ENCODE assay signal across 19 cellular contexts in genomic region chr13:87084192-87084591, GRCh38.
DNase-seq lines count a peak whose midpoint lies in the region; ATAC-seq, FAIRE-seq and TF ChIP-seq lines count a peak whose summit lies in the region.
"Had no signal": no experiment of that assay in that cellular context is flagged by ENCODE, and none has a peak within 500 bp of the region (broad histone marks: within the 10 kb centered on the region; RNA-seq: fewer than 3 reads in every experiment).

No MANE protein-coding gene starts in this region.

- peak; percentile 40 to 55 for TF ChIP-seq RAD21 in liver (IDR thresholded peaks at IDR 0.05)
- TF ChIP-seq RAD21 in HepG2 (CRISPR knock-in tag; IDR thresholded peaks at IDR 0.05), result no peak

- H3K4me3 ChIP-seq in liver (ENCODE audit: low read depth in 1 of 3, low read length in 3 of 3) (no peak overlapping the region), HepG2 (replicated peaks in 1 of 3; ENCODE audit: insufficient read depth in 1 of 3, low read depth in 2 of 3, low read length in 3 of 3) (no peak overlapping the region), PC-9 (no peak overlapping the region), foreskin fibroblast (ENCODE audit: low read depth in 1 of 2, low read length in 2 of 2) (no peak overlapping the region), esophagus muscularis mucosa (no peak overlapping the region)
- H3K4me3 ChIP-seq: BLaER1, K562 had no signal

- DNase-seq in HepG2 (ENCODE audit: low spot score) (no peak), PC-9 (no peak), iPS-NIHi7 (ENCODE audit: extremely low spot score) (peak; percentile 13), foreskin fibroblast (no peak), esophagus muscularis mucosa (ENCODE audit: extremely low spot score) (no peak)
- no peak for DNase-seq in activated CD8-positive, alpha-beta memory T cell treated with anti-CD3 and anti-CD28 coated beads for 24 hours
- DNase-seq: CD8-positive, alpha-beta memory T cell; DND-41; NCI-H1436 treated with DMSO at 0.1 percent for 48 hours; NCI-H2081; NCI-H2227 treated with DMSO at 0.1 percent for 48 hours; NCI-H524 had no signal

- ATAC-seq in HepG2, result no peak
- ATAC-seq in HG03159 (IDR thresholded peaks at IDR 0.05; ENCODE audit: unreplicated experiment), result no peak
- ATAC-seq: K562 had no signal

- no peak overlapping the region for H3K4me2 ChIP-seq in HepG2 (ENCODE audit: low read depth, low read length)
- H3K4me2 ChIP-seq in PC-9, result no peak overlapping the region
- H3K4me2 ChIP-seq: BLaER1 had no signal

- TF ChIP-seq EP300 in HepG2 (IDR thresholded peaks at IDR 0.05; ENCODE audit: low read depth in 2 of 2, low read length in 2 of 2), result no peak
- no peak for TF ChIP-seq EP300 in HepG2 (CRISPR knock-in tag; IDR thresholded peaks at IDR 0.05; ENCODE audit: borderline replicate concordance)
- no peak for TF ChIP-seq EP300 in esophagus muscularis mucosa (IDR thresholded peaks at IDR 0.05)

- no peak for TF ChIP-seq POLR2A in HepG2 (IDR thresholded peaks at IDR 0.05; ENCODE audit: insufficient read depth in 1 of 2, low read depth in 2 of 2, low read length in 2 of 2)
- TF ChIP-seq POLR2A in esophagus muscularis mucosa (IDR thresholded peaks at IDR 0.05; ENCODE audit: low read depth), result no peak

- no peaks in the 10 kb centered on the region for H3K4me1 ChIP-seq in liver (ENCODE audit: control insufficient read depth in 4 of 4, insufficient read depth in 4 of 4, low read length in 3 of 4)
- H3K4me1 ChIP-seq in HepG2 (ENCODE audit: insufficient read depth, low read length), result no peaks in the 10 kb centered on the region
- no peaks in the 10 kb centered on the region for H3K4me1 ChIP-seq in PC-9 (replicated peaks; ENCODE audit: insufficient read depth)
- H3K4me1 ChIP-seq in esophagus muscularis mucosa, result no peaks in the 10 kb centered on the region
- H3K4me1 ChIP-seq: BLaER1 had no signal

- CTCF ChIA-PET in HepG2 (lab: Yijun Ruan, JAX; ENCODE audit: low intra/inter-chr PET ratio, low total read pairs) (no interaction called here), PC-9 (lab: Charles Lee) (no interaction called here)

- in situ Hi-C loops in HepG2 (cut with HindIII; ENCODE audit: extremely low pct_ligation_motif_present, low pct_unique_long_range_greater_than_20kb), result no loop called here

- POLR2A ChIA-PET in HepG2 (lab: Yijun Ruan, JAX), result no interaction called here
- POLR2A ChIA-PET in PC-9 (lab: Charles Lee; ENCODE audit: unreplicated experiment), result no interaction called here

- no peaks in the 10 kb centered on the region for H3F3A ChIP-seq in PC-9 (ENCODE audit: insufficient read depth, low read depth)

- intact Hi-C loops in HepG2 (cut with micrococcal nuclease; ENCODE audit: unreplicated experiment) (no loop called here), PC-9 (cut with micrococcal nuclease; ENCODE audit: unreplicated experiment) (no loop called here), esophagus muscularis mucosa (cut with DNase I) (no loop called here)

- BruUV-seq in HepG2 (replicated peaks; lab: Mats Ljungman, UMichigan), result no TSS peak
- BruUV-seq in PC-9 (replicated peaks; lab: Mats Ljungman, UMichigan), result no TSS peak

- TF ChIP-seq CTCF in liver (IDR thresholded peaks at IDR 0.05; ENCODE audit: low read depth, low read length, missing input control) (no peak), HepG2 (CRISPR knock-in tag; IDR thresholded peaks at IDR 0.05) (no peak), PC-9 (conservative IDR thresholded peaks at IDR 0.05) (no peak), foreskin fibroblast (IDR thresholded peaks at IDR 0.05; ENCODE audit: low read depth, low read length) (no peak), esophagus muscularis mucosa (IDR thresholded peaks at IDR 0.05) (no peak)

- no peak overlapping the region for H2AFZ ChIP-seq in HepG2 (ENCODE audit: low read length)
- 0 out of 2 replicates have a peak overlapping the region, but pooled peaks have one; percentile 16 for H2AFZ ChIP-seq in PC-9

- H3K79me2 ChIP-seq in HepG2 (ENCODE audit: insufficient read depth, low read length) (no peaks in the 10 kb centered on the region), PC-9 (ENCODE audit: low read depth) (no peaks in the 10 kb centered on the region)

- no peak for FAIRE-seq in HepG2 (lab: Jason Lieb, UNC)
- FAIRE-seq: A204.1, D721Med, K562 had no signal

- H4K20me1 ChIP-seq in HepG2 (ENCODE audit: insufficient read depth, low read length) (no peaks in the 10 kb centered on the region), PC-9 (ENCODE audit: insufficient read depth) (no peaks in the 10 kb centered on the region)
- H4K20me1 ChIP-seq: BLaER1 had no signal

- no peaks in the 10 kb centered on the region for H3K36me3 ChIP-seq in liver (ENCODE audit: control insufficient read depth in 4 of 4, insufficient read depth in 3 of 4, low read depth in 1 of 4, low read length in 3 of 4)
- no peaks in the 10 kb centered on the region for H3K36me3 ChIP-seq in HepG2 (replicated peaks in 1 of 2; ENCODE audit: control insufficient read depth in 1 of 2, insufficient read depth in 2 of 2, low read length in 2 of 2)
- no peaks in the 10 kb centered on the region for H3K36me3 ChIP-seq in PC-9 (ENCODE audit: low read depth)
- H3K36me3 ChIP-seq in esophagus muscularis mucosa, result no peaks in the 10 kb centered on the region
- H3K36me3 ChIP-seq: BLaER1 had no signal

- H3K9me3 ChIP-seq in liver (ENCODE audit: control insufficient read depth in 4 of 4, low read length in 3 of 4) (no peaks in the 10 kb centered on the region), HepG2 (ENCODE audit: low read length) (no peaks in the 10 kb centered on the region), PC-9 (ENCODE audit: insufficient read depth, low read depth) (peaks cover 3% of the 10 kb centered on the region; the same call in 1 of the 2 replicates), esophagus muscularis mucosa (no peaks in the 10 kb centered on the region)

- H3K9ac ChIP-seq in liver (ENCODE audit: low read depth in 1 of 2, low read length in 2 of 2) (no peak overlapping the region), HepG2 (ENCODE audit: insufficient read depth, low read depth, low read length) (no peak overlapping the region)
- H3K9ac ChIP-seq: BLaER1 had no signal

- WGBS in liver, result 78% methylated on average over 5 of the region's 5 CpGs
- WGBS in HepG2 (ENCODE audit: low lambda C conversion rate), result under 1% methylated on average over 5 of the region's 5 CpGs
- WGBS in esophagus muscularis mucosa, result 95% methylated on average over 5 of the region's 5 CpGs

- no peaks in the 10 kb centered on the region for H3K27me3 ChIP-seq in liver (ENCODE audit: control insufficient read depth in 4 of 4, insufficient read depth in 4 of 4, low read length in 3 of 4)
- no peaks in the 10 kb centered on the region; a peak in 1 of 5 replicates for H3K27me3 ChIP-seq in HepG2 (ENCODE audit: control insufficient read depth in 1 of 2, insufficient read depth in 2 of 2, low read length in 2 of 2)
- H3K27me3 ChIP-seq in PC-9 (ENCODE audit: insufficient read depth, low read depth), result no peaks in the 10 kb centered on the region
- no peaks in the 10 kb centered on the region for H3K27me3 ChIP-seq in esophagus muscularis mucosa
- H3K27me3 ChIP-seq: BLaER1 had no signal

- H3K27ac ChIP-seq in liver (ENCODE audit: low read depth in 1 of 2, low read length in 2 of 2) (no peak overlapping the region), HepG2 (ENCODE audit: extremely low read length, insufficient read depth, low read length) (no peak overlapping the region), PC-9 (no peak overlapping the region), esophagus muscularis mucosa (replicated peaks in 1 of 4) (no peak overlapping the region)
- H3K27ac ChIP-seq: BLaER1, RWPE1 had no signal

- no peaks in the 10 kb centered on the region for H3K9me2 ChIP-seq in PC-9 (ENCODE audit: insufficient read depth)

TF ChIP-seq in liver, 16 proteins besides CTCF, POLR2A, EP300 and RAD21:
- no peak for TF ChIP-seq FOXA1 (IDR thresholded peaks at IDR 0.05)
- TF ChIP-seq YY1 (IDR thresholded peaks at IDR 0.05), result no peak
- no peak for TF ChIP-seq TAF1 (conservative IDR thresholded peaks at IDR 0.05)
- no peak for TF ChIP-seq HNF4G (IDR thresholded peaks at IDR 0.05)
- TF ChIP-seq ZBTB33 (IDR thresholded peaks at IDR 0.05), result no peak
- no peak for TF ChIP-seq HNF4A (conservative IDR thresholded peaks at IDR 0.05)
- TF ChIP-seq NR2F2 (IDR thresholded peaks at IDR 0.05), result no peak
TF ChIP-seq in liver: peak in this region for 0.

TF ChIP-seq in HepG2, 621 proteins besides CTCF, POLR2A, EP300 and RAD21 (continues in another document):
- no peak for TF ChIP-seq CENPX (CRISPR knock-in tag; IDR thresholded peaks at IDR 0.05)
- TF ChIP-seq ZNF224 (CRISPR knock-in tag; IDR thresholded peaks at IDR 0.05), result no peak
- no peak for TF ChIP-seq FOXA3 (CRISPR knock-in tag; IDR thresholded peaks at IDR 0.05)
- TF ChIP-seq ZMYM3 (CRISPR knock-in tag; IDR thresholded peaks at IDR 0.05), result no peak
- TF ChIP-seq ETV5 (CRISPR knock-in tag; IDR thresholded peaks at IDR 0.05; ENCODE audit: borderline replicate concordance), result no peak
- no peak for TF ChIP-seq ZSCAN21 (CRISPR knock-in tag; IDR thresholded peaks at IDR 0.05; ENCODE audit: borderline replicate concordance)
- TF ChIP-seq KLF9 (CRISPR knock-in tag; IDR thresholded peaks at IDR 0.05; ENCODE audit: low read depth), result no peak
- TF ChIP-seq, protein P1, sequence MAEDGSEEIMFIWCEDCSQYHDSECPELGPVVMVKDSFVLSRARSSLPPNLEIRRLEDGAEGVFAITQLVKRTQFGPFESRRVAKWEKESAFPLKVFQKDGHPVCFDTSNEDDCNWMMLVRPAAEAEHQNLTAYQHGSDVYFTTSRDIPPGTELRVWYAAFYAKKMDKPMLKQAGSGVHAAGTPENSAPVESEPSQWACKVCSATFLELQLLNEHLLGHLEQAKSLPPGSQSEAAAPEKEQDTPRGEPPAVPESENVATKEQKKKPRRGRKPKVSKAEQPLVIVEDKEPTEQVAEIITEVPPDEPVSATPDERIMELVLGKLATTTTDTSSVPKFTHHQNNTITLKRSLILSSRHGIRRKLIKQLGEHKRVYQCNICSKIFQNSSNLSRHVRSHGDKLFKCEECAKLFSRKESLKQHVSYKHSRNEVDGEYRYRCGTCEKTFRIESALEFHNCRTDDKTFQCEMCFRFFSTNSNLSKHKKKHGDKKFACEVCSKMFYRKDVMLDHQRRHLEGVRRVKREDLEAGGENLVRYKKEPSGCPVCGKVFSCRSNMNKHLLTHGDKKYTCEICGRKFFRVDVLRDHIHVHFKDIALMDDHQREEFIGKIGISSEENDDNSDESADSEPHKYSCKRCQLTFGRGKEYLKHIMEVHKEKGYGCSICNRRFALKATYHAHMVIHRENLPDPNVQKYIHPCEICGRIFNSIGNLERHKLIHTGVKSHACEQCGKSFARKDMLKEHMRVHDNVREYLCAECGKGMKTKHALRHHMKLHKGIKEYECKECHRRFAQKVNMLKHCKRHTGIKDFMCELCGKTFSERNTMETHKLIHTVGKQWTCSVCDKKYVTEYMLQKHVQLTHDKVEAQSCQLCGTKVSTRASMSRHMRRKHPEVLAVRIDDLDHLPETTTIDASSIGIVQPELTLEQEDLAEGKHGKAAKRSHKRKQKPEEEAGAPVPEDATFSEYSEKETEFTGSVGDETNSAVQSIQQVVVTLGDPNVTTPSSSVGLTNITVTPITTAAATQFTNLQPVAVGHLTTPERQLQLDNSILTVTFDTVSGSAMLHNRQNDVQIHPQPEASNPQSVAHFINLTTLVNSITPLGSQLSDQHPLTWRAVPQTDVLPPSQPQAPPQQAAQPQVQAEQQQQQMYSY (CRISPR knock-in tag; IDR thresholded peaks at IDR 0.05), result no peak
